ENCODE assay signal across 8 cellular contexts in the genomic region with DNA sequence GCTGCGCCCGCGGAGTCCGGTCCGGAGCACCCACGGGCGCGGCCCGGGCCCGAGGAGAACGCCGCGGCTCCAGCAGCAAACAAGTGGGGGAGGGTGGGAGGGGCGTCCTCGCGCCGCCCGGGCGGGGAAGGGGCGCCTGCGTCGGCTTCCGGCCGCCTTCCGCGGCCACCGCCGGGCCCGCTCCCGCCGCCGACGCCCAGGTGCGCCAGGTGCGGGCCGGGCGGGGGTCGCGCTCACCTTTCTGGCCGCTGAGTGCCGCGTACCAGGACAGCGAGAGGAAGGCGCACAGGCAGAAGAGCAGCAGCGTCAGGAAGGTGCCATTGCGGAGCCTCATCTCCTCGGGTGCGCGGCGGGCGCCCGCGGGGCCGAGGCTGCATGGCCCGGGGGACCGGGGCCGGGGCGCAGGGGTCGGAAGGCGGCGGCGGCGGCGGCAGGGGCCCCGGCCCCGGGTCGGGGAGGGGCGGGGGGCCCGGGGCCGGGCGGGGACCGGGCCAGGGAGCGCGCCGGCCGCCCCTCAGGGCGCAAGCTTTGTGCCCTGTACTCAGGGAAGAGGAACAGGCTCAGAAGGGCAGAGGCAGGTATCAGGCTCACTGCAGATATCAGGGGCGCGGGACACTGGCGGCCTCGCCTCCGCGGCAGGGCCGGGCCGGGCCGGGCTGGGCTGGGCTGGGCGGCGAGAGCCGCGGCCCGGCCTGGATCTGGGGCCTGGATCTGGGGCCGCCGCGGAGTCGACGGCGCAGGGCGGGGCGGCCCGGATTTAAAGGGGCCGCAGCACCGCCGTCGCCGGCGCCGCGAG. TPM values are rescaled to one million over a fixed set of nuclear protein-coding genes. Genes with fewer than 3 reads are reported as not detected.
A peak's percentile ranks its signal among the peaks of the same experiment; 100 is the strongest.
DNase-seq lines count a peak whose midpoint lies in the region; ATAC-seq and TF ChIP-seq lines count a peak whose summit lies in the region.

A gene (minus strand): TSS at position 617 of the 796 bp plus-strand sequence. CDS start 283 bp downstream, at position 334.

- no peaks in the 10 kb centered on the region for H3K27me3 ChIP-seq in BLaER1 treated with 17β-estradiol and CSF1 and Interleukin-3, amounts not matched to agents 10 nM and 100 nM
- no peaks in the 10 kb centered on the region for H3K27me3 ChIP-seq in mononuclear cell (ENCODE audit: insufficient read depth, low read length)

- peaks cover 38 to 48% (median 42%) of the 10 kb centered on the region in 11 experiments for H4K20me1 ChIP-seq in BLaER1 treated with 17β-estradiol and CSF1 and Interleukin-3, amounts not matched to agents 10 nM and 100 nM

- H3K4me3 ChIP-seq in BLaER1 treated with 17β-estradiol and CSF1 and Interleukin-3, amounts not matched to agents 10 nM and 100 nM = peak within 1 kb of the TSS; percentile 73 to 87 (median 77)
- H3K4me3 ChIP-seq in mononuclear cell (ENCODE audit: low read length) = peak within 1 kb of the TSS; percentile 59

- peak; percentile 20 for TF ChIP-seq POLR2A in erythroblast (IDR thresholded peaks at IDR 0.05; ENCODE audit: low read length)

- no peak for TF ChIP-seq CTCF in subcutaneous adipose tissue (IDR thresholded peaks at IDR 0.05; ENCODE audit: low read depth)

- peaks cover 0 to 7% (median 0%) of the 10 kb centered on the region in 11 experiments; a peak in 7 of 22 replicates for H3K9me3 ChIP-seq in BLaER1 treated with 17β-estradiol and CSF1 and Interleukin-3, amounts not matched to agents 10 nM and 100 nM (replicated peaks in 1 of 11)
- no peaks in the 10 kb centered on the region for H3K9me3 ChIP-seq in mononuclear cell (ENCODE audit: low read depth, low read length)

- peak within 1 kb of the TSS; percentile 89 to 100 (median 96) for H3K4me2 ChIP-seq in BLaER1 treated with 17β-estradiol and CSF1 and Interleukin-3, amounts not matched to agents 10 nM and 100 nM

- ATAC-seq in GM19035 (IDR thresholded peaks at IDR 0.05; ENCODE audit: unreplicated experiment) (peak; percentile 64), HG03135 (IDR thresholded peaks at IDR 0.05; ENCODE audit: unreplicated experiment) (peak; percentile 65)

- peak within 1 kb of the TSS; percentile 85 to 95 (median 89) for H3K9ac ChIP-seq in BLaER1 treated with 17β-estradiol and CSF1 and Interleukin-3, amounts not matched to agents 10 nM and 100 nM

- DNase-seq in NCI-H510A (lab: John Stamatoyannopoulos, UW) (peak; percentile 32), erythroblast (lab: John Stamatoyannopoulos, UW) (peak; percentile 88 to 92)
- peak; percentile 71 for DNase-seq in activated T-cell treated with anti-CD3 and anti-CD28 coated beads, Interleukin-2, amount 50 U/mL, for 1 hour

- peaks cover 0 to 11% (median 2%) of the 10 kb centered on the region in 11 experiments; a peak in 12 of 22 replicates for H3K36me3 ChIP-seq in BLaER1 treated with 17β-estradiol and CSF1 and Interleukin-3, amounts not matched to agents 10 nM and 100 nM

- peak within 1 kb of the TSS; percentile 82 to 92 (median 86) for H3K27ac ChIP-seq in BLaER1 treated with 17β-estradiol and CSF1 and Interleukin-3, amounts not matched to agents 10 nM and 100 nM

- H3K4me1 ChIP-seq in BLaER1 treated with 17β-estradiol and CSF1 and Interleukin-3, amounts not matched to agents 10 nM and 100 nM = peaks cover 48 to 53% (median 50%) of the 10 kb centered on the region in 10 experiments
- H3K4me1 ChIP-seq in mononuclear cell (ENCODE audit: insufficient read depth, low read length) = peaks cover 50% of the 10 kb centered on the region

RNA-seq across cellular contexts. Expression of the gene that starts here (rescaled TPM):
- total RNA-seq in mononuclear cell (56.0 TPM), subcutaneous adipose tissue (100 to 1,000 TPM in 1 of 4 donors, 10 to 100 TPM in 3; 47.9 to 101 (median 84.2) TPM)

Comparison
In these comparisons a context has a peak if more than half of its experiments do, and no peak if none do; other contexts are left out.
1. Peak in every context shown above with its lines: DNase-seq, ATAC-seq, H3K4me3 ChIP-seq and H3K27ac ChIP-seq.
2. DNase-seq: peak in every context shown above with its lines; median percentile 90 in erythroblast; 71 in activated T-cell treated with anti-CD3 and anti-CD28 coated beads, Interleukin-2, amount 50 U/mL, for 1 hour; 32 in NCI-H510A.